1 cellular context compared by ENCODE assay signal in the genomic region with DNA sequence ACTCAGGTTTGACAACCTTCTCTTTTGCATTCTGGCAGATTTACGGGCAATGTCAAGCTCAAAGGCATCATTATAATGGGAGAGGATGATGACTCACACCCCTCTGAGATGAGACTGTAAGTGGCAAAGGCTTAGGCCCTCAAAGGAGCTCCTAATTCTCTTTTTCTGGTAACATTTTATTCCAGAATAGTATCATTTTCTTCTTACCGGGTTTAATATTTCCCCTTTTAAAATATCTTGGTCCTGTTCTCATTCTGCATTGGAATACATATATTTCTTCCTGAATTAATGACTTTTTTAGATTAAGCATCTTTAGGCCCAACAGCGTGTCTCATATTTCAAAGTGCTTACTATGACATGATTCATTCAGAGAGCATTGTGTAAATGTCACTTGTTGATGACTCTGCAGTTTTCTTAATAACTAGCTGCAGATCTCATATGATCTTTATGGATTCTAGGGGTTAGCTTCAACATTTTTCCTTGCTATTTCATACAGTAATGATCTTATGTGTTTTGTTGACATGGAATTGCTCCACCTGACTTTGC.
TF ChIP-seq lines count a peak whose summit lies in the region.

No MANE protein-coding gene starts in this region.

TF ChIP-seq in GM12878, 131 proteins besides CTCF, POLR2A, EP300 and RAD21:
- no peak for TF ChIP-seq NFIC (IDR thresholded peaks at IDR 0.05; ENCODE audit: low read depth, low read length)
